31 cellular contexts compared by ENCODE assay signal in the genomic region with DNA sequence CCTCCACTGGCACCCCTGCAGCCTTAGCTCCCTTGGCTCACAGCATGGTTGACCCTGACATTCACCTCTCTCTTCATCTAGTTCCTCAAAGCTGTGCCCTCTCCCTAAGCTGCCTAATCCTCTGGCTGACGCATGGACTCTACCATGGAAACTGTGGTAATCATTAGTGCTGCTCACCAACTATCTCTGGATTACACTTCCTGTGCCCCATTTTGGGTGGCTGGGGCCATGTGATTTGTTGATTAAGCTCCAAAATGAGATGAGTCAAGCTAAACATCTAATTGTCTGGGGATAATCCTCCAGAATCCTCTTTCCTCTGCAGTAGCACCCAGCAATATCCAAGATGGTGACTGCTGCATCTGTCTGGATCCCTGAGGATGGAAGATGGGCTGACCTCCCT.
"Had no signal": no experiment of that assay in that cellular context is flagged by ENCODE, and none has a peak within 500 bp of the region (broad histone marks: within the 10 kb centered on the region; RNA-seq: fewer than 3 reads in every experiment).

No MANE protein-coding gene starts in this region.

- ATAC-seq: activated naive CD4-positive, alpha-beta T cell treated with anti-CD3 and anti-CD28 coated beads, Interleukin-2, amount 50 U/mL, for 72 hours; activated T-cell treated with anti-CD3 and anti-CD28 coated beads, Interleukin-2, amount 50 U/mL, for 72 hours; gastroesophageal sphincter; heart right ventricle; T-helper 17 cell; WTC11 had no signal

- H3K27ac ChIP-seq: ascending aorta, breast epithelium, cardiac muscle cell, colonic mucosa, epithelial cell of prostate, esophagus squamous epithelium, gastroesophageal sphincter, heart right ventricle had no signal

- H3K4me3 ChIP-seq: ascending aorta, breast epithelium, cardiac muscle cell, colonic mucosa, esophagus squamous epithelium, gastroesophageal sphincter, heart right ventricle had no signal

- H3K4me1 ChIP-seq: breast epithelium, colonic mucosa, esophagus squamous epithelium, gastroesophageal sphincter, heart right ventricle had no signal

- H3K36me3 ChIP-seq: ascending aorta, breast epithelium, cardiac muscle cell, colonic mucosa, esophagus squamous epithelium, gastroesophageal sphincter, heart right ventricle had no signal

- H3K27me3 ChIP-seq: ascending aorta, breast epithelium, cardiac muscle cell, colonic mucosa, esophagus squamous epithelium, gastroesophageal sphincter, heart right ventricle had no signal

- DNase-seq: activated CD4-positive, alpha-beta memory T cell treated with anti-CD3 and anti-CD28 coated beads, Interleukin-2, amount 10 ng/mL, durations not matched to agents 7 days and 5 days; activated CD4-positive, alpha-beta T cell treated with anti-CD3 and anti-CD28 coated beads for 1 hour; activated CD4-positive, alpha-beta T cell treated with anti-CD3 and anti-CD28 coated beads for 4 hours; activated CD4-positive, alpha-beta T cell treated with anti-CD3 and anti-CD28 coated beads, Interleukin-2, amount 10 ng/mL, durations not matched to agents 7 days and 5 days; activated CD4-positive, alpha-beta T cell treated with anti-CD3 and anti-CD28 coated beads, Interleukin-2, amount 50 U/mL, for 4 hours; activated CD8-positive, alpha-beta memory T cell treated with anti-CD3 and anti-CD28 coated beads, Interleukin-2, amount 50 U/mL, for 48 hours; activated gamma-delta T cell; activated naive CD4-positive, alpha-beta T cell; activated naive CD4-positive, alpha-beta T cell treated with anti-CD3 and anti-CD28 coated beads, Interleukin-2, amount 10 ng/mL, durations not matched to agents 7 days and 5 days; activated naive CD8-positive, alpha-beta T cell treated with anti-CD3 and anti-CD28 coated beads, Interleukin-2, amount 10 ng/mL, durations not matched to agents 7 days and 5 days; activated T-cell treated with anti-CD3 and anti-CD28 coated beads for 4 hours; activated T-cell treated with anti-CD3 and anti-CD28 coated beads, Interleukin-2, amount 50 U/mL, for 24 hours; activated T-cell treated with anti-CD3 and anti-CD28 coated beads, Interleukin-2, amount 50 U/mL, for 72 hours; central memory CD4-positive, alpha-beta T cell; cerebellar nuclear complex; colonic mucosa; effector CD8-positive, alpha-beta T cell; esophagus squamous epithelium; foreskin melanocyte; heart right ventricle; T-helper 17 cell; T1000 had no signal

- FAIRE-seq: endometrium, endothelial cell of umbilical vein had no signal

- H3K9me3 ChIP-seq: ascending aorta, breast epithelium, colonic mucosa, esophagus squamous epithelium had no signal
